Comparison of ENCODE assay signal across 16 cellular contexts in the genomic region with DNA sequence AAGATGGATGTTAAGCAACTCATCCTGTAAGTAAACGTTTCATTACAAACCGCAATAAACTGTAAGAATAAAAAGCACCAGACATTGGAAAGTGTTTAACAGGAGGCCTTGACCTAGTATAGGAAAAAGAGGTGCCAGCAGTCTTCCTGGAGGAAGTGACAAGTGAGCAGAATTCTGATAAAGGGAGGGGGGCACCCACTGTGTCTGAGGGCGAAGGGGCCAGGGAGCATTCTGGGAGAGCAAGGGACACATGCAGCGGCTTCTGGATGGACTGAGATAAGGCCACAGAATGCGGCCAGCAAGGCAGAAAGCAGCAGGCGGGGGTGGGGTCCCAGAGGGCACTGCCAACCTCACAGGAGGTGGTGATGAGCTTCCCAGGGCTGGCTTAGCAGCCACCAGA.
DNase-seq lines count a peak whose midpoint lies in the region; ATAC-seq, FAIRE-seq and TF ChIP-seq lines count a peak whose summit lies in the region.
"Had no signal": no experiment of that assay in that cellular context is flagged by ENCODE, and none has a peak within 500 bp of the region (broad histone marks: within the 10 kb centered on the region; RNA-seq: fewer than 3 reads in every experiment).

No MANE protein-coding gene starts in this region.

- H3K4me3 ChIP-seq in K562, result no peak overlapping the region
- H3K4me3 ChIP-seq: A549; BLaER1 treated with 17β-estradiol and CSF1 and Interleukin-3, amounts not matched to agents 10 nM and 100 nM; HAP-1 had no signal

- no peaks in the 10 kb centered on the region for H3K9me1 ChIP-seq in K562 (ENCODE audit: control insufficient read depth, insufficient read depth, low read length)

- no peak overlapping the region for H3K4me2 ChIP-seq in K562 (ENCODE audit: insufficient read depth, low read length)
- H3K4me2 ChIP-seq: A549; BLaER1 treated with 17β-estradiol and CSF1 and Interleukin-3, amounts not matched to agents 10 nM and 100 nM had no signal

- H3K27ac Mint-ChIP-seq in activated T-helper 2 cell treated with anti-CD3 and anti-CD28 coated beads, Interferon-gamma antibody, Interleukin-2, Interleukin-4, amounts not matched to agents 10 μg/mL and 5 μg/mL and 100 μg/mL, durations not matched to agents 14 hours and 24 hours and 36 hours, result no peak overlapping the region
- no peak overlapping the region for H3K27ac Mint-ChIP-seq in stimulated activated naive B cell treated with anti-CD40 and anti-IgM and Interleukin-4, amounts not matched to agents 10 μg/mL and 1 μg/mL and 100 μg/mL, for 72 hours
- H3K27ac Mint-ChIP-seq: CD4-positive, CD25-positive, alpha-beta regulatory T cell had no signal

- CTCF ChIA-PET in K562 (lab: Yijun Ruan, JAX; ENCODE audit: low intra/inter-chr PET ratio), result no interaction called here

- TF ChIP-seq EP300 in K562 (IDR thresholded peaks at IDR 0.05; ENCODE audit: low read length), result no peak

- no TSS peak for BruUV-seq in K562 (replicated peaks; lab: Mats Ljungman, UMichigan)

- no peaks in the 10 kb centered on the region; the same call in 1 of the 2 replicates for H4K20me1 ChIP-seq in K562 (replicated peaks; ENCODE audit: control insufficient read depth, insufficient read depth, low read length)
- H4K20me1 ChIP-seq: BLaER1 treated with 17β-estradiol and CSF1 and Interleukin-3, amounts not matched to agents 10 nM and 100 nM had no signal

- no peaks in the 10 kb centered on the region for H3K36me3 ChIP-seq in K562 (ENCODE audit: control insufficient read depth, insufficient read depth, low read length)
- H3K36me3 ChIP-seq: BLaER1 treated with 17β-estradiol and CSF1 and Interleukin-3, amounts not matched to agents 10 nM and 100 nM; HAP-1 had no signal

- no peaks in the 10 kb centered on the region for H3K36me3 Mint-ChIP-seq in activated T-helper 2 cell treated with anti-CD3 and anti-CD28 coated beads, Interferon-gamma antibody, Interleukin-2, Interleukin-4, amounts not matched to agents 10 μg/mL and 5 μg/mL and 100 μg/mL, durations not matched to agents 14 hours and 24 hours and 36 hours (ENCODE audit: low read depth)
- peaks cover 7 to 18% of the 10 kb centered on the region in 2 donors for H3K36me3 Mint-ChIP-seq in stimulated activated naive B cell treated with anti-CD40 and anti-IgM and Interleukin-4, amounts not matched to agents 10 μg/mL and 1 μg/mL and 100 μg/mL, for 72 hours
- H3K36me3 Mint-ChIP-seq: CD4-positive, CD25-positive, alpha-beta regulatory T cell had no signal

- intact Hi-C loops in K562 (cut with micrococcal nuclease), result no loop called here
- intact Hi-C loops in activated T-helper 2 cell treated with anti-CD3 and anti-CD28 coated beads, Interferon-gamma antibody, Interleukin-2, Interleukin-4, amounts not matched to agents 10 μg/mL and 5 μg/mL and 100 μg/mL, durations not matched to agents 14 hours and 24 hours and 36 hours (cut with micrococcal nuclease), result no loop called here

- TF ChIP-seq RAD21 in K562 (CRISPR knock-in tag; conservative IDR thresholded peaks at IDR 0.05 in 1 of 2, IDR thresholded peaks at IDR 0.05 in 1 of 2), result no peak

- no peaks in the 10 kb centered on the region for H3K4me1 Mint-ChIP-seq in activated T-helper 2 cell treated with anti-CD3 and anti-CD28 coated beads, Interferon-gamma antibody, Interleukin-2, Interleukin-4, amounts not matched to agents 10 μg/mL and 5 μg/mL and 100 μg/mL, durations not matched to agents 14 hours and 24 hours and 36 hours (ENCODE audit: low read depth)
- H3K4me1 Mint-ChIP-seq in stimulated activated naive B cell treated with anti-CD40 and anti-IgM and Interleukin-4, amounts not matched to agents 10 μg/mL and 1 μg/mL and 100 μg/mL, for 72 hours, result no peaks in the 10 kb centered on the region
- H3K4me1 Mint-ChIP-seq: CD4-positive, CD25-positive, alpha-beta regulatory T cell had no signal

- no peak for TF ChIP-seq POLR2A in K562 (conservative IDR thresholded peaks at IDR 0.05)

- DNase-seq in AML-193 (lab: John Stamatoyannopoulos, UW), result peak; percentile 76
- DNase-seq in CMK (ENCODE audit: low read depth), result peak; percentile 83
- peak; percentile 60 for DNase-seq in UCSD-AML1 (lab: John Stamatoyannopoulos, UW; ENCODE audit: unreplicated experiment)
- peak in 1 of 4 experiments; percentile 17 for DNase-seq in K562 (ENCODE audit: extremely low read depth in 1 of 4, low spot score in 3 of 4)
- DNase-seq in activated T-helper 2 cell treated with anti-CD3 and anti-CD28 coated beads, Interferon-gamma antibody, Interleukin-2, Interleukin-4, amounts not matched to agents 10 μg/mL and 5 μg/mL and 100 μg/mL, durations not matched to agents 14 hours and 24 hours and 36 hours (ENCODE audit: low spot score), result no peak
- no peak for DNase-seq in stimulated activated naive B cell treated with anti-CD40 and anti-IgM and Interleukin-4, amounts not matched to agents 10 μg/mL and 1 μg/mL and 100 μg/mL, for 72 hours
- DNase-seq: Calu3; CD4-positive, CD25-positive, alpha-beta regulatory T cell; DMS 273 treated with DMSO at 0.1 percent for 48 hours; KBM-7 had no signal

- H3K4me1 ChIP-seq in K562 (replicated peaks in 1 of 2; ENCODE audit: control insufficient read depth in 2 of 2, insufficient read depth in 2 of 2, low read length in 2 of 2), result no peaks in the 10 kb centered on the region; a peak in 1 of 5 replicates
- H3K4me1 ChIP-seq: A549, HAP-1 had no signal

- ATAC-seq in K562 (peak; percentile 56; the same call in 2 of the 3 replicates), HG02852 (IDR thresholded peaks at IDR 0.05; ENCODE audit: unreplicated experiment) (no peak)
- no peak for ATAC-seq in stimulated activated naive B cell treated with anti-CD40 and anti-IgM and Interleukin-4, amounts not matched to agents 10 μg/mL and 1 μg/mL and 100 μg/mL, for 72 hours (replicated peaks)
- ATAC-seq: A549 had no signal

- in situ Hi-C loops in K562 (cut with MboI), result no loop called here

- POLR2A ChIA-PET in K562 (lab: Yijun Ruan, JAX), result interaction anchor here (0.7 kb wide), 1 partner anchor 96 kb away, joined by 3 read pairs; no protein-coding TSS in a partner anchor

- no peaks in the 10 kb centered on the region for H3K79me2 ChIP-seq in K562 (ENCODE audit: control insufficient read depth, insufficient read depth, low read length)

- H3K9me3 Mint-ChIP-seq in activated T-helper 2 cell treated with anti-CD3 and anti-CD28 coated beads, Interferon-gamma antibody, Interleukin-2, Interleukin-4, amounts not matched to agents 10 μg/mL and 5 μg/mL and 100 μg/mL, durations not matched to agents 14 hours and 24 hours and 36 hours, result peaks cover 11% of the 10 kb centered on the region
- peaks cover 10 to 12% of the 10 kb centered on the region in 2 donors for H3K9me3 Mint-ChIP-seq in stimulated activated naive B cell treated with anti-CD40 and anti-IgM and Interleukin-4, amounts not matched to agents 10 μg/mL and 1 μg/mL and 100 μg/mL, for 72 hours

- no peak for TF ChIP-seq CTCF in K562 (IDR thresholded peaks at IDR 0.05 in 2 of 3, conservative IDR thresholded peaks at IDR 0.05 in 1 of 3; ENCODE audit: insufficient read depth in 2 of 3, low read depth in 1 of 3, low read length in 3 of 3)

- H3K4me3 Mint-ChIP-seq in activated T-helper 2 cell treated with anti-CD3 and anti-CD28 coated beads, Interferon-gamma antibody, Interleukin-2, Interleukin-4, amounts not matched to agents 10 μg/mL and 5 μg/mL and 100 μg/mL, durations not matched to agents 14 hours and 24 hours and 36 hours (ENCODE audit: low read depth), result no peak overlapping the region
- no peak overlapping the region for H3K4me3 Mint-ChIP-seq in stimulated activated naive B cell treated with anti-CD40 and anti-IgM and Interleukin-4, amounts not matched to agents 10 μg/mL and 1 μg/mL and 100 μg/mL, for 72 hours
- H3K4me3 Mint-ChIP-seq: CD4-positive, CD25-positive, alpha-beta regulatory T cell had no signal

- H3K27me3 ChIP-seq in K562 (ENCODE audit: control insufficient read depth in 2 of 2, insufficient read depth in 2 of 2, low read length in 2 of 2), result peaks cover 9 to 49% of the 10 kb centered on the region in 2 experiments
- H3K27me3 ChIP-seq: BLaER1 treated with 17β-estradiol and CSF1 and Interleukin-3, amounts not matched to agents 10 nM and 100 nM had no signal

- H3K27ac ChIP-seq in K562 (ENCODE audit: extremely low read depth, low read depth, low read length), result no peak overlapping the region
- H3K27ac ChIP-seq: A549; BLaER1 treated with 17β-estradiol and CSF1 and Interleukin-3, amounts not matched to agents 10 nM and 100 nM; HL-60 had no signal

- no peak overlapping the region for H3K9ac ChIP-seq in K562 (ENCODE audit: insufficient read depth in 1 of 2, low read depth in 2 of 2, low read length in 2 of 2)

- H3K9me3 ChIP-seq in K562 (replicated peaks; ENCODE audit: control insufficient read depth, insufficient read depth, low read depth, low read length), result no peaks in the 10 kb centered on the region

- 0% methylated on average over 5 of the region's 6 CpGs for WGBS in K562 (ENCODE audit: insufficient coverage, low coverage, missing lambda C conversion rate)

- no peak for FAIRE-seq in K562 (lab: Jason Lieb, UNC)
- FAIRE-seq: A549, H1 had no signal

- H3K27me3 Mint-ChIP-seq in activated T-helper 2 cell treated with anti-CD3 and anti-CD28 coated beads, Interferon-gamma antibody, Interleukin-2, Interleukin-4, amounts not matched to agents 10 μg/mL and 5 μg/mL and 100 μg/mL, durations not matched to agents 14 hours and 24 hours and 36 hours (ENCODE audit: low read depth), result no peaks in the 10 kb centered on the region
- no peaks in the 10 kb centered on the region for H3K27me3 Mint-ChIP-seq in stimulated activated naive B cell treated with anti-CD40 and anti-IgM and Interleukin-4, amounts not matched to agents 10 μg/mL and 1 μg/mL and 100 μg/mL, for 72 hours
- H3K27me3 Mint-ChIP-seq: CD4-positive, CD25-positive, alpha-beta regulatory T cell had no signal

- H2AFZ ChIP-seq in K562 (ENCODE audit: low read depth, low read length), result no peak overlapping the region

TF ChIP-seq in K562, 482 proteins besides CTCF, POLR2A, EP300 and RAD21 (continues in another document):
- TF ChIP-seq SMARCC2 (IDR thresholded peaks at IDR 0.05; ENCODE audit: low read depth), result no peak
- TF ChIP-seq ARHGAP35 (IDR thresholded peaks at IDR 0.05; ENCODE audit: partially characterized antibody), result no peak
- TF ChIP-seq ZFP36 (IDR thresholded peaks at IDR 0.05; ENCODE audit: low read depth, low read length, partially characterized antibody), result peak; percentile 66
- TF ChIP-seq CREM (IDR thresholded peaks at IDR 0.05; ENCODE audit: low read depth), result no peak
- TF ChIP-seq, protein P1, sequence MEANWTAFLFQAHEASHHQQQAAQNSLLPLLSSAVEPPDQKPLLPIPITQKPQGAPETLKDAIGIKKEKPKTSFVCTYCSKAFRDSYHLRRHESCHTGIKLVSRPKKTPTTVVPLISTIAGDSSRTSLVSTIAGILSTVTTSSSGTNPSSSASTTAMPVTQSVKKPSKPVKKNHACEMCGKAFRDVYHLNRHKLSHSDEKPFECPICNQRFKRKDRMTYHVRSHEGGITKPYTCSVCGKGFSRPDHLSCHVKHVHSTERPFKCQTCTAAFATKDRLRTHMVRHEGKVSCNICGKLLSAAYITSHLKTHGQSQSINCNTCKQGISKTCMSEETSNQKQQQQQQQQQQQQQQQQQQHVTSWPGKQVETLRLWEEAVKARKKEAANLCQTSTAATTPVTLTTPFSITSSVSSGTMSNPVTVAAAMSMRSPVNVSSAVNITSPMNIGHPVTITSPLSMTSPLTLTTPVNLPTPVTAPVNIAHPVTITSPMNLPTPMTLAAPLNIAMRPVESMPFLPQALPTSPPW (CRISPR knock-in tag; IDR thresholded peaks at IDR 0.05), result peak; percentile 57
- 0 out of 2 replicates have a peak, but pooled peaks have one; percentile 7 for TF ChIP-seq CBFA2T3 (IDR thresholded peaks at IDR 0.05)

Comparison
In these comparisons a context has a peak if more than half of its experiments do, and no peak if none do; other contexts are left out.
1. DNase-seq: peak in AML-193 (2 of 2), CMK (single experiment) and UCSD-AML1 (single experiment); none in activated T-helper 2 cell treated with anti-CD3 and anti-CD28 coated beads, Interferon-gamma antibody, Interleukin-2, Interleukin-4, amounts not matched to agents 10 μg/mL and 5 μg/mL and 100 μg/mL, durations not matched to agents 14 hours and 24 hours and 36 hours (single experiment) and stimulated activated naive B cell treated with anti-CD40 and anti-IgM and Interleukin-4, amounts not matched to agents 10 μg/mL and 1 μg/mL and 100 μg/mL, for 72 hours (single experiment).